Comparison of ENCODE assay signal across 18 cellular contexts in genomic region chr11:10703544-10703943, GRCh38. TPM values are rescaled to one million over a fixed set of nuclear protein-coding genes. Genes with fewer than 3 reads are reported as not detected.
A peak's percentile ranks its signal among the peaks of the same experiment; 100 is the strongest.
DNase-seq lines count a peak whose midpoint lies in the region; ATAC-seq and TF ChIP-seq lines count a peak whose summit lies in the region.
"Had no signal": no experiment of that assay in that cellular context is flagged by ENCODE, and none has a peak within 500 bp of the region (broad histone marks: within the 10 kb centered on the region; RNA-seq: fewer than 3 reads in every experiment).

No MANE protein-coding gene starts in this region.

- H3K4me3 Mint-ChIP-seq in nephron, result no peak overlapping the region
- no peak overlapping the region for H3K4me3 Mint-ChIP-seq in type B pancreatic cell
- H3K4me3 Mint-ChIP-seq: CD4-positive, alpha-beta T cell had no signal

- TF ChIP-seq POLR2A in sigmoid colon (IDR thresholded peaks at IDR 0.05), result no peak

- ATAC-seq in PC-3, result no peak

- DNase-seq in LoVo (ENCODE audit: low spot score), result peak; percentile 36
- DNase-seq in foreskin melanocyte, result peak; percentile 21
- DNase-seq in type B pancreatic cell (ENCODE audit: extremely low spot score, unreplicated experiment), result no peak
- no peak for DNase-seq in sigmoid colon
- no peak for DNase-seq in PC-3
- no peak for DNase-seq in glomerular visceral epithelial cell (ENCODE audit: extremely low spot score)
- no peak for DNase-seq in smooth muscle cell (lab: John Stamatoyannopoulos, UW; ENCODE audit: unreplicated experiment)
- DNase-seq: AML-193; CD4-positive, alpha-beta T cell; DMS153; DMS79; GDM1; GM23248 had no signal

- H3F3A ChIP-seq in PC-3 (ENCODE audit: low read length, unreplicated experiment), result no peaks in the 10 kb centered on the region
- H3F3A ChIP-seq in smooth muscle cell (ENCODE audit: low read depth), result no peaks in the 10 kb centered on the region

- 35 to 77% methylated on average over 5 of the region's 5 CpGs for WGBS in sigmoid colon, 2 donors
- WGBS in smooth muscle cell (ENCODE audit: low lambda C conversion rate), result 93% methylated on average over 5 of the region's 5 CpGs

- peaks cover 5% of the 10 kb centered on the region for H3K36me3 Mint-ChIP-seq in nephron (ENCODE audit: low read depth)
- peaks cover 3% of the 10 kb centered on the region for H3K36me3 Mint-ChIP-seq in type B pancreatic cell

- no peaks in the 10 kb centered on the region for H3K9me2 ChIP-seq in PC-3 (replicated peaks; ENCODE audit: low read length)

- H3K27ac Mint-ChIP-seq in nephron, result peak overlapping the region; percentile 36 to 70 (median 49)
- H3K27ac Mint-ChIP-seq in type B pancreatic cell, result peak overlapping the region; percentile 67
- H3K27ac Mint-ChIP-seq: CD4-positive, alpha-beta T cell had no signal

- H3K9me3 Mint-ChIP-seq in nephron, result peaks cover 4% of the 10 kb centered on the region
- H3K9me3 Mint-ChIP-seq in type B pancreatic cell, result no peaks in the 10 kb centered on the region

- no peak overlapping the region for H3K4me3 ChIP-seq in sigmoid colon
- no peak overlapping the region for H3K4me3 ChIP-seq in PC-3 (ENCODE audit: low read length)
- no peak overlapping the region for H3K4me3 ChIP-seq in smooth muscle cell
- H3K4me3 ChIP-seq: GM23248, HAP-1 had no signal

- H3K27me3 ChIP-seq in sigmoid colon, result no peaks in the 10 kb centered on the region
- no peaks in the 10 kb centered on the region for H3K27me3 ChIP-seq in PC-3 (ENCODE audit: low read length)
- no peaks in the 10 kb centered on the region for H3K27me3 ChIP-seq in smooth muscle cell (ENCODE audit: low read depth)

- H3K79me2 ChIP-seq in PC-3 (ENCODE audit: low read length), result no peaks in the 10 kb centered on the region
- H3K79me2 ChIP-seq in smooth muscle cell (ENCODE audit: low read depth), result no peaks in the 10 kb centered on the region

- CTCF ChIA-PET in PC-3 (lab: Charles Lee), result no interaction called here

- peaks cover 6% of the 10 kb centered on the region for H3K4me1 Mint-ChIP-seq in nephron
- no peaks in the 10 kb centered on the region for H3K4me1 Mint-ChIP-seq in type B pancreatic cell (ENCODE audit: unreplicated experiment)

- H3K27ac ChIP-seq in sigmoid colon, result no peak overlapping the region
- no peak overlapping the region for H3K27ac ChIP-seq in PC-3 (ENCODE audit: low read length)
- no peak overlapping the region for H3K27ac ChIP-seq in smooth muscle cell (ENCODE audit: low read depth)
- H3K27ac ChIP-seq: C4-2B, GM23248, HL-60 had no signal

- intact Hi-C loops in sigmoid colon (cut with DNase I) (no loop called here), PC-3 (cut with micrococcal nuclease) (no loop called here)

- H3K4me1 ChIP-seq in sigmoid colon (no peaks in the 10 kb centered on the region), PC-3 (ENCODE audit: insufficient read depth, low read length) (no peaks in the 10 kb centered on the region), smooth muscle cell (ENCODE audit: low read depth) (no peaks in the 10 kb centered on the region)
- H3K4me1 ChIP-seq: HAP-1 had no signal

- H3K27me3 Mint-ChIP-seq in nephron (ENCODE audit: low read depth) (no peaks in the 10 kb centered on the region), type B pancreatic cell (peaks cover 3% of the 10 kb centered on the region)

- POLR2A ChIA-PET in PC-3 (lab: Charles Lee; ENCODE audit: unreplicated experiment), result no interaction called here

- H3K9me3 ChIP-seq in sigmoid colon (no peaks in the 10 kb centered on the region), PC-3 (ENCODE audit: low read length) (no peaks in the 10 kb centered on the region), smooth muscle cell (replicated peaks; ENCODE audit: low read depth) (no peaks in the 10 kb centered on the region)

- no TSS peak for BruUV-seq in PC-3 (replicated peaks; lab: Mats Ljungman, UMichigan)

- TF ChIP-seq CTCF in nephron (IDR thresholded peaks at IDR 0.05; ENCODE audit: unreplicated experiment in 3 of 3) (no peak), type B pancreatic cell (conservative IDR thresholded peaks at IDR 0.05) (no peak), sigmoid colon (IDR thresholded peaks at IDR 0.05) (no peak), PC-3 (conservative IDR thresholded peaks at IDR 0.05; ENCODE audit: low read depth, low read length) (no peak), smooth muscle cell (IDR thresholded peaks at IDR 0.05; ENCODE audit: borderline replicate concordance, insufficient read depth, poor library complexity, severe bottlenecking) (no peak)

- H3K9ac ChIP-seq in PC-3 (ENCODE audit: low read length) (no peak overlapping the region), smooth muscle cell (ENCODE audit: low read depth) (no peak overlapping the region)
- H3K9ac ChIP-seq: GM23248 had no signal

- no peaks in the 10 kb centered on the region for H3K36me3 ChIP-seq in sigmoid colon
- no peaks in the 10 kb centered on the region for H3K36me3 ChIP-seq in PC-3 (ENCODE audit: low read depth, low read length)
- no peaks in the 10 kb centered on the region for H3K36me3 ChIP-seq in smooth muscle cell (ENCODE audit: low read depth)
- H3K36me3 ChIP-seq: HAP-1 had no signal

- H2AFZ ChIP-seq in PC-3 (ENCODE audit: low read length) (no peak overlapping the region), smooth muscle cell (ENCODE audit: low read depth) (no peak overlapping the region)
- H2AFZ ChIP-seq: GM23248 had no signal

- H4K20me1 ChIP-seq in PC-3 (ENCODE audit: low read length) (no peaks in the 10 kb centered on the region), smooth muscle cell (ENCODE audit: low read depth) (no peaks in the 10 kb centered on the region)

- H3K4me2 ChIP-seq in PC-3 (ENCODE audit: low read length) (no peak overlapping the region), smooth muscle cell (no peak overlapping the region)

- no peak for TF ChIP-seq EP300 in sigmoid colon (IDR thresholded peaks at IDR 0.05)

RNA-seq across cellular contexts. Expression of gene IRAG1, which starts 10.0 kb away (rescaled TPM):
- 1.5 and 5.1 TPM in 2 replicates for total RNA-seq in type B pancreatic cell (ENCODE audit: low replicate concordance)
- total RNA-seq in sigmoid colon, result 100 to 1,000 TPM in 3 of 4 donors, 10 to 100 TPM in 1; 96.1 to 153 (median 125) TPM
- polyA plus RNA-seq in sigmoid colon, result 10 to 100 TPM in 1 of 3 donors, 1 to 10 TPM in 2; 1.8 to 10.6 (median 2.3) TPM
- 0.29 TPM in 1 of 2 replicates, not detected in the other for total RNA-seq in PC-3 (2014; rRNA removed)
- total RNA-seq in smooth muscle cell, result 4.1 and 4.4 TPM in 2 replicates
- 2.5 and 2.9 TPM in 2 replicates for polyA plus RNA-seq in smooth muscle cell
- total RNA-seq: CD4-positive, alpha-beta T cell; Daoy had no signal

RNA-seq across cellular contexts. Expression of gene CTR9, which starts 47.5 kb away (rescaled TPM):
- total RNA-seq in type B pancreatic cell (ENCODE audit: low replicate concordance) (35.6 and 44.0 TPM in 2 replicates), sigmoid colon (10 to 100 TPM; 11.6 to 18.4 (median 15.7) TPM), PC-3 (2014; rRNA removed) (20.0 and 21.9 TPM in 2 replicates), smooth muscle cell (27.5 and 29.3 TPM in 2 replicates)
- polyA plus RNA-seq in sigmoid colon (10 to 100 TPM; 15.3 to 18.4 (median 15.6) TPM), smooth muscle cell (25.1 and 28.4 TPM in 2 replicates)

Comparison
In these comparisons a context has a peak if more than half of its experiments do, and no peak if none do; other contexts are left out.
1. DNase-seq: peak in LoVo (single experiment) and foreskin melanocyte (single experiment); none in type B pancreatic cell (single experiment), sigmoid colon (single experiment), PC-3 (single experiment), glomerular visceral epithelial cell (single experiment) and smooth muscle cell (single experiment).
2. RNA of gene IRAG1, which starts 10.0 kb away (total RNA-seq): 96.1 to 153 TPM in sigmoid colon; 1.5 to 5.1 TPM in type B pancreatic cell, 4.1 to 4.4 TPM in smooth muscle cell and 0.29 TPM in PC-3; every median in the first group is over 10 times any median in the second.